ENCODE assay signal across 21 cellular contexts in the genomic region with DNA sequence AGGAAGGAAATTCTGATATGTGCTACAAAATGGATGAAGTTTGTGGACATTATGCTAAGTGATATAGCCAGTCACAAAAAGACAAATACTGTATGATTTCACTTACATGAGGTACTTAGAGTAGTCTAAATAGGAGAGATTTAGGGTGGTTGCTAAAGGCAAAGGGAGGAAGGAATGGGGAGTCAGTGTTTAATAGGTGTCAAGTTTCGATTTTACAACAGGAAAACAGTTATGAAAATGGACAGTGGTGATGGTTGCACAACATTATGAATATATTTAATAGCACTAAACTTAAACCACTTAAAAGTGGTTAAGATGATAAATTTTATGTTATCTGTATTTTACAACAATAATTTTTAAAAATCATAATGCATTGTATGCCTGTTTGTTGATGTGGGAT. TPM values are rescaled to one million over a fixed set of nuclear protein-coding genes. Genes with fewer than 3 reads are reported as not detected.
"Had no signal": no experiment of that assay in that cellular context is flagged by ENCODE, and none has a peak within 500 bp of the region (broad histone marks: within the 10 kb centered on the region; RNA-seq: fewer than 3 reads in every experiment).

No MANE protein-coding gene starts in this region.

- H3K9me3 Mint-ChIP-seq: stimulated activated naive CD8-positive, alpha-beta T cell treated with anti-CD3 and anti-CD28 coated beads, Interleukin-15, Interleukin-2, amounts not matched to agents 100 ng/mL and 50 ng/mL, for 24 hours had no signal

- H3K9me3 ChIP-seq: suprapubic skin had no signal

- H3K36me3 ChIP-seq: left lung, suprapubic skin had no signal

- DNase-seq: activated CD4-positive, alpha-beta T cell treated with anti-CD3 and anti-CD28 coated beads for 1 hour; activated CD4-positive, alpha-beta T cell treated with anti-CD3 and anti-CD28 coated beads, Interleukin-2, amount 50 U/mL, for 4 hours; activated naive CD4-positive, alpha-beta T cell treated with anti-CD3 and anti-CD28 coated beads for 36 hours; activated naive CD8-positive, alpha-beta T cell treated with anti-CD3 and anti-CD28 coated beads, Interleukin-2, amount 50 U/mL, for 24 hours; activated T-cell treated with anti-CD3 and anti-CD28 coated beads for 4 hours; aorta; left lung; natural killer cell; nucleus accumbens; right cardiac atrium; T-helper 1 cell; trophoblast cell had no signal

- H3K27ac Mint-ChIP-seq: activated naive CD4-positive, alpha-beta T cell treated with anti-CD3 and anti-CD28 coated beads for 36 hours; activated naive CD8-positive, alpha-beta T cell treated with anti-CD3 and anti-CD28 coated beads, Interleukin-2, amount 50 U/mL, for 24 hours; activated T-helper 2 cell treated with anti-CD3 and anti-CD28 coated beads, Interferon-gamma antibody, Interleukin-2, Interleukin-4, amounts not matched to agents 10 μg/mL and 5 μg/mL and 100 μg/mL, durations not matched to agents 14 hours and 24 hours and 36 hours; memory B cell; natural killer cell; progenitor cell of endocrine pancreas; stimulated activated naive CD8-positive, alpha-beta T cell treated with anti-CD3 and anti-CD28 coated beads, Interleukin-15, Interleukin-2, amounts not matched to agents 100 ng/mL and 50 ng/mL, for 24 hours had no signal

- H3K27ac ChIP-seq: hepatocyte, left lung, suprapubic skin, VCaP had no signal

- H3K27me3 Mint-ChIP-seq: activated naive CD8-positive, alpha-beta T cell treated with anti-CD3 and anti-CD28 coated beads, Interleukin-2, amount 50 U/mL, for 24 hours; memory B cell; progenitor cell of endocrine pancreas; stimulated activated naive CD8-positive, alpha-beta T cell treated with anti-CD3 and anti-CD28 coated beads, Interleukin-15, Interleukin-2, amounts not matched to agents 100 ng/mL and 50 ng/mL, for 24 hours had no signal

- ATAC-seq: activated naive CD8-positive, alpha-beta T cell treated with anti-CD3 and anti-CD28 coated beads, Interleukin-2, amount 50 U/mL, for 24 hours; left lung; natural killer cell; right cardiac atrium had no signal

- H3K4me2 ChIP-seq: hepatocyte had no signal

- H3K4me1 ChIP-seq: suprapubic skin had no signal

- H3K27me3 ChIP-seq: hepatocyte, left lung, suprapubic skin had no signal

- H3K4me3 Mint-ChIP-seq: activated naive CD4-positive, alpha-beta T cell treated with anti-CD3 and anti-CD28 coated beads for 36 hours; activated naive CD8-positive, alpha-beta T cell treated with anti-CD3 and anti-CD28 coated beads, Interleukin-2, amount 50 U/mL, for 24 hours; memory B cell; natural killer cell; stimulated activated naive CD8-positive, alpha-beta T cell treated with anti-CD3 and anti-CD28 coated beads, Interleukin-15, Interleukin-2, amounts not matched to agents 100 ng/mL and 50 ng/mL, for 24 hours had no signal

- H3K4me1 Mint-ChIP-seq: activated naive CD8-positive, alpha-beta T cell treated with anti-CD3 and anti-CD28 coated beads, Interleukin-2, amount 50 U/mL, for 24 hours; memory B cell; natural killer cell had no signal

- H3K36me3 Mint-ChIP-seq: natural killer cell had no signal

- H2AFZ ChIP-seq: hepatocyte had no signal

- H3K4me3 ChIP-seq: hepatocyte, left lung, suprapubic skin had no signal

- H3K79me2 ChIP-seq: hepatocyte had no signal

RNA-seq across cellular contexts. Expression of gene ECM2, which starts 40.4 kb away (rescaled TPM):
- total RNA-seq: activated naive CD4-positive, alpha-beta T cell treated with anti-CD3 and anti-CD28 coated beads for 36 hours; activated T-helper 2 cell treated with anti-CD3 and anti-CD28 coated beads, Interferon-gamma antibody, Interleukin-2, Interleukin-4, amounts not matched to agents 10 μg/mL and 5 μg/mL and 100 μg/mL, durations not matched to agents 14 hours and 24 hours and 36 hours; dermis microvascular lymphatic vessel endothelial cell; glomerular endothelial cell; natural killer cell had no signal
